8 cellular contexts compared by ENCODE assay signal in genomic region chr10:72364239-72364777, GRCh38. TPM values are rescaled to one million over a fixed set of nuclear protein-coding genes. Genes with fewer than 3 reads are reported as not detected.
DNase-seq lines count a peak whose midpoint lies in the region; ATAC-seq and TF ChIP-seq lines count a peak whose summit lies in the region.

No MANE protein-coding gene starts in this region.

- DNase-seq in NCI-H1694 treated with DMSO at 0.1 percent for 48 hours (lab: John Stamatoyannopoulos, UW) (peak; percentile 82), T-cell (peak; percentile 67 to 89 (median 82)), amniotic stem cell (lab: John Stamatoyannopoulos, UW) (peak; percentile 90), left ventricle myocardium superior (peak; percentile 91), retina (peak; percentile 90)

- POLR2A ChIA-PET in T-cell (lab: Charles Lee) = no interaction called here

- H3K9me3 Mint-ChIP-seq in T-cell = no peaks in the 10 kb centered on the region

- peak overlapping the region in 2 of 3 donors; percentile 25 to 56 for H3K4me3 Mint-ChIP-seq in T-cell

- peak overlapping the region; percentile 80 to 91 for H3K27ac Mint-ChIP-seq in T-cell

- CTCF ChIA-PET in T-cell (lab: Charles Lee) = interaction anchor here (0.6 to 2.6 kb wide), 13 partner anchors 10 to 795 kb away, joined by 3 to 30 read pairs (median 4); partner anchors contain the start of gene ANAPC16 (in 1 of the 2)

- intact Hi-C loops in left ventricle myocardium superior (cut with micrococcal nuclease) = loop anchor here (10.0 kb wide), 2 partner anchors 330 to 470 kb away; partner anchors contain the start of gene MCU

- H3K36me3 Mint-ChIP-seq in T-cell = peaks cover 8% of the 10 kb centered on the region

- H3K27me3 Mint-ChIP-seq in T-cell = no peaks in the 10 kb centered on the region

- H3K4me1 Mint-ChIP-seq in T-cell = peaks cover 15 to 21% (median 19%) of the 10 kb centered on the region in 3 donors

- peak; percentile 89 for ATAC-seq in HG02759 (IDR thresholded peaks at IDR 0.05; ENCODE audit: unreplicated experiment)
- ATAC-seq in T-cell (replicated peaks in 1 of 4) = peak; percentile 98 to 99 (median 99)
- ATAC-seq in left ventricle myocardium superior = peak; percentile 96
- ATAC-seq in HG03457 (IDR thresholded peaks at IDR 0.05; ENCODE audit: unreplicated experiment) = no peak

- TF ChIP-seq CTCF in GM12872 (IDR thresholded peaks at IDR 0.05; ENCODE audit: insufficient read depth, low read depth, low read length) = peak; percentile 98

RNA-seq across cellular contexts. Expression of gene DNAJB12, which starts 9.6 kb away (rescaled TPM):
- total RNA-seq in T-cell = 10 to 100 TPM; 27.1 to 41.4 (median 31.2) TPM
- 25.9 TPM for total RNA-seq in left ventricle myocardium superior
